8 cellular contexts compared by ENCODE assay signal in genomic region chr19:52007805-52008557, GRCh38. TPM values are rescaled to one million over a fixed set of nuclear protein-coding genes. Genes with fewer than 3 reads are reported as not detected.
DNase-seq lines count a peak whose midpoint lies in the region; ATAC-seq, FAIRE-seq and TF ChIP-seq lines count a peak whose summit lies in the region.

Gene ZNF615 (minus strand): TSS chr19:52008211. CDS start chr19:52003711, 4,500 bp downstream.

- H3K27me3 ChIP-seq in adrenal gland (no peaks in the 10 kb centered on the region), heart left ventricle (no peaks in the 10 kb centered on the region), trophoblast cell (ENCODE audit: insufficient read depth, low read length) (no peaks in the 10 kb centered on the region), tibial artery (no peaks in the 10 kb centered on the region)

- H3K36me3 ChIP-seq in adrenal gland (replicated peaks in 1 of 2): peaks cover 0 to 2% of the 10 kb centered on the region in 2 donors
- H3K36me3 ChIP-seq in heart left ventricle: peaks cover 0 to 27% (median 13%) of the 10 kb centered on the region in 9 donors
- peaks cover 6 to 7% of the 10 kb centered on the region in 2 experiments for H3K36me3 ChIP-seq in trophoblast cell (ENCODE audit: control insufficient read depth in 1 of 2, insufficient read depth in 2 of 2, low read length in 2 of 2)
- peaks cover 25 to 33% (median 32%) of the 10 kb centered on the region in 3 donors for H3K36me3 ChIP-seq in tibial artery

- H3K79me1 ChIP-seq in trophoblast cell (ENCODE audit: low read length): peaks cover 10% of the 10 kb centered on the region

- ATAC-seq in heart left ventricle: peak; percentile 97 to 100 (median 99)

- H3K27ac ChIP-seq in adrenal gland (peak within 1 kb of the TSS; percentile 4 to 90 (median 73)), heart left ventricle (peak within 1 kb of the TSS; percentile 81 to 94 (median 88)), trophoblast cell (ENCODE audit: low read depth, low read length) (no peak within 1 kb of the TSS), tibial artery (peak within 1 kb of the TSS; percentile 81 to 89)

- H2BK120ac ChIP-seq in trophoblast cell (ENCODE audit: insufficient read depth, low read length, poor library complexity): peak within 1 kb of the TSS; percentile 65

- peaks cover 6% of the 10 kb centered on the region for H3K79me2 ChIP-seq in trophoblast cell (ENCODE audit: control insufficient read depth, insufficient read depth, low read length, poor library complexity)

- H3K9me3 ChIP-seq in adrenal gland (replicated peaks in 1 of 3) (peaks cover 0 to 9% (median 7%) of the 10 kb centered on the region in 3 donors), heart left ventricle (peaks cover 0 to 52% (median 0%) of the 10 kb centered on the region in 12 donors), trophoblast cell (ENCODE audit: insufficient read depth, low read depth, low read length) (no peaks in the 10 kb centered on the region), tibial artery (peaks cover 0 to 29% (median 11%) of the 10 kb centered on the region in 3 donors)

- intact Hi-C loops in adrenal gland (cut with DNase I) (no loop called here), heart left ventricle (cut with DNase I) (loop anchor here in 3 of 10 donors (1.0 to 5.0 kb wide), 5 partner anchors 20 to 81 kb away; partner anchors contain the start of genes ZNF614 (in 2 of the 3), ZNF350 (in 1 of the 3), ZNF432 (in 1 of the 3) and ZNF613 (in 1 of the 3)), tibial artery (cut with DNase I; ENCODE audit: low total_unique reads) (no loop called here)

- H2BK5ac ChIP-seq in trophoblast cell (ENCODE audit: low read depth, low read length, poor library complexity): peak within 1 kb of the TSS; percentile 13

- peak within 1 kb of the TSS; percentile 78 for H3K4me2 ChIP-seq in trophoblast cell (ENCODE audit: low read length)

- 0 to 1% (median 1%) methylated on average over 23 to 44 of the region's 44 CpGs for WGBS in adrenal gland, 4 donors
- WGBS in heart left ventricle, 4 donors: 0 to 1% (median 0%) methylated on average over 28 to 44 of the region's 44 CpGs
- WGBS in trophoblast cell (ENCODE audit: extremely low coverage, insufficient coverage, insufficient read length): no CpG with 5 or more reads among the region's 44 CpGs

- H2AFZ ChIP-seq in trophoblast cell (ENCODE audit: insufficient read depth, low read length, poor library complexity): peak within 1 kb of the TSS; percentile 86

- peak within 1 kb of the TSS; percentile 55 for H3K14ac ChIP-seq in trophoblast cell (ENCODE audit: low read length)

- no peak within 1 kb of the TSS for H3K23ac ChIP-seq in trophoblast cell (ENCODE audit: low read length)

- peak within 1 kb of the TSS; percentile 96 for H4K8ac ChIP-seq in trophoblast cell (ENCODE audit: low read depth, low read length)

- peak within 1 kb of the TSS; percentile 44 for H2AK5ac ChIP-seq in trophoblast cell (ENCODE audit: low read length)

- peak within 1 kb of the TSS; percentile 49 for H3K4ac ChIP-seq in trophoblast cell (ENCODE audit: low read depth, low read length)

- FAIRE-seq in H54 (lab: Jason Lieb, UNC): peak; percentile 75

- peak within 1 kb of the TSS; percentile 30 for H3K9ac ChIP-seq in trophoblast cell (ENCODE audit: low read length)

- peak within 1 kb of the TSS; percentile 29 for H2BK12ac ChIP-seq in trophoblast cell (ENCODE audit: low read length)

- peak within 1 kb of the TSS; percentile 70 for H3K18ac ChIP-seq in trophoblast cell (ENCODE audit: low read length)

- H3K4me1 ChIP-seq in adrenal gland (replicated peaks in 1 of 2) (peaks cover 3 to 6% of the 10 kb centered on the region in 2 donors), heart left ventricle (peaks cover 0 to 16% (median 9%) of the 10 kb centered on the region in 12 donors), trophoblast cell (ENCODE audit: control insufficient read depth in 1 of 2, insufficient read depth in 2 of 2, low read length in 2 of 2) (peaks cover 0 to 3% of the 10 kb centered on the region in 2 experiments), tibial artery (peaks cover 0 to 13% (median 0%) of the 10 kb centered on the region in 4 donors)

- DNase-seq in ELR (ENCODE audit: low read depth) (peak; percentile 87), H54 (ENCODE audit: insufficient read length, low spot score) (peak; percentile 61), NB4 (ENCODE audit: low read depth) (peak; percentile 90), T follicular helper cell (ENCODE audit: low read depth) (peak; percentile 71), adrenal gland (peak; percentile 88 to 94 (median 91)), heart left ventricle (peak; percentile 90 to 94 (median 93)), trophoblast cell (peak; percentile 83 to 93), tibial artery (peak; percentile 89 to 92)

- H4K91ac ChIP-seq in trophoblast cell (ENCODE audit: low read depth, low read length): peak within 1 kb of the TSS; percentile 71

- TF ChIP-seq POLR2A in H54 (IDR thresholded peaks at IDR 0.05; ENCODE audit: low read depth, low read length): peak; percentile 62; the same call in 1 of the 2 replicates
- TF ChIP-seq POLR2A in NB4 (IDR thresholded peaks at IDR 0.05; ENCODE audit: extremely low read depth, insufficient read length): no peak
- peak in 1 of 2 donors; percentile 57 for TF ChIP-seq POLR2A in adrenal gland (IDR thresholded peaks at IDR 0.05)
- TF ChIP-seq POLR2A in heart left ventricle (IDR thresholded peaks at IDR 0.05): peak in 1 of 2 donors; percentile 56

- H3K4me3 ChIP-seq in NB4 (ENCODE audit: low read depth, low read length) (peak within 1 kb of the TSS; percentile 88), adrenal gland (peak within 1 kb of the TSS; percentile 57 to 90 (median 70)), heart left ventricle (peak within 1 kb of the TSS; percentile 47 to 92 (median 80)), trophoblast cell (ENCODE audit: low read depth, low read length) (peak within 1 kb of the TSS; percentile 87), tibial artery (peak within 1 kb of the TSS; percentile 67 to 71)

- no peak for TF ChIP-seq CTCF in NB4 (IDR thresholded peaks at IDR 0.05; ENCODE audit: low read depth, low read length)
- TF ChIP-seq CTCF in adrenal gland (IDR thresholded peaks at IDR 0.05): no peak
- TF ChIP-seq CTCF in heart left ventricle (IDR thresholded peaks at IDR 0.05): no peak
- no peak for TF ChIP-seq CTCF in tibial artery (IDR thresholded peaks at IDR 0.05)

- peak within 1 kb of the TSS; percentile 73 for H4K12ac ChIP-seq in trophoblast cell (ENCODE audit: low read depth, low read length)

RNA-seq across cellular contexts. Expression of gene ZNF615, which starts in this region (rescaled TPM):
- total RNA-seq in adrenal gland: 10 to 100 TPM in 7 of 8 donors, 1 to 10 TPM in 1; 7.5 to 30.7 (median 12.8) TPM
- polyA plus RNA-seq in adrenal gland: 1 to 10 TPM; 6.3 to 8.2 (median 7.3) TPM
- total RNA-seq in heart left ventricle: 10 to 100 TPM in 6 of 9 donors, 1 to 10 TPM in 3; 7.5 to 14.8 (median 10.2) TPM
- polyA plus RNA-seq in heart left ventricle: 1 to 10 TPM; 3.9 to 6.4 TPM
- 5.6 and 5.7 TPM in 2 replicates for polyA plus RNA-seq in trophoblast cell (2013)
